ENCODE assay signal across 37 cellular contexts in genomic region chr22:37961062-37961461, GRCh38. TPM values are rescaled to one million over a fixed set of nuclear protein-coding genes. Genes with fewer than 3 reads are reported as not detected.
"Had no signal": no experiment of that assay in that cellular context is flagged by ENCODE, and none has a peak within 500 bp of the region (broad histone marks: within the 10 kb centered on the region; RNA-seq: fewer than 3 reads in every experiment).

No MANE protein-coding gene starts in this region.

- H3K9me3 ChIP-seq: esophagus squamous epithelium, gastroesophageal sphincter had no signal

- H3K27ac Mint-ChIP-seq: activated CD4-positive, alpha-beta memory T cell treated with anti-CD3 and anti-CD28 coated beads for 36 hours; activated CD4-positive, alpha-beta T cell treated with anti-CD3 and anti-CD28 coated beads for 36 hours; activated CD4-positive, alpha-beta T cell treated with anti-CD3 and anti-CD28 coated beads, Interleukin-2, amount 10 ng/mL, durations not matched to agents 24 days and 14 days; activated naive CD8-positive, alpha-beta T cell; activated T-cell treated with anti-CD3 and anti-CD28 coated beads, Interleukin-2, amount 50 U/mL, for 24 hours; activated T-cell treated with anti-CD3 and anti-CD28 coated beads, Interleukin-2, amount 50 U/mL, for 72 hours; T-helper 17 cell; T-helper 2 cell treated with Interferon-gamma antibody and Interleukin-4, amounts not matched to agents 5 μg/mL and 100 μg/mL, for 36 hours had no signal

- H3K27ac ChIP-seq: brain microvascular endothelial cell, epithelial cell of prostate, esophagus squamous epithelium, gastroesophageal sphincter, WERI-Rb-1 had no signal

- H3K27me3 ChIP-seq: brain microvascular endothelial cell, esophagus squamous epithelium, gastroesophageal sphincter had no signal

- H3K9me3 Mint-ChIP-seq: activated CD4-positive, alpha-beta memory T cell treated with anti-CD3 and anti-CD28 coated beads for 36 hours; activated CD4-positive, alpha-beta T cell treated with anti-CD3 and anti-CD28 coated beads, Interleukin-2, amount 10 ng/mL, durations not matched to agents 24 days and 14 days; activated T-cell treated with anti-CD3 and anti-CD28 coated beads, Interleukin-2, amount 50 U/mL, for 24 hours; activated T-cell treated with anti-CD3 and anti-CD28 coated beads, Interleukin-2, amount 50 U/mL, for 72 hours; T-helper 2 cell treated with Interferon-gamma antibody and Interleukin-4, amounts not matched to agents 5 μg/mL and 100 μg/mL, for 36 hours had no signal

- ATAC-seq: activated CD4-positive, alpha-beta T cell treated with anti-CD3 and anti-CD28 coated beads for 36 hours; activated T-cell treated with anti-CD3 and anti-CD28 coated beads, Interleukin-2, amount 50 U/mL, for 72 hours; gastroesophageal sphincter; T-helper 17 cell had no signal

- H3K27me3 Mint-ChIP-seq: activated CD4-positive, alpha-beta memory T cell treated with anti-CD3 and anti-CD28 coated beads for 36 hours; activated CD4-positive, alpha-beta T cell treated with anti-CD3 and anti-CD28 coated beads for 36 hours; activated CD4-positive, alpha-beta T cell treated with anti-CD3 and anti-CD28 coated beads, Interleukin-2, amount 10 ng/mL, durations not matched to agents 24 days and 14 days; activated naive CD8-positive, alpha-beta T cell; activated T-cell treated with anti-CD3 and anti-CD28 coated beads, Interleukin-2, amount 50 U/mL, for 24 hours; T-helper 17 cell had no signal

- H3K4me3 Mint-ChIP-seq: activated CD4-positive, alpha-beta memory T cell treated with anti-CD3 and anti-CD28 coated beads for 36 hours; activated CD4-positive, alpha-beta T cell treated with anti-CD3 and anti-CD28 coated beads for 36 hours; activated CD4-positive, alpha-beta T cell treated with anti-CD3 and anti-CD28 coated beads, Interleukin-2, amount 10 ng/mL, durations not matched to agents 24 days and 14 days; activated naive CD8-positive, alpha-beta T cell; activated T-cell treated with anti-CD3 and anti-CD28 coated beads, Interleukin-2, amount 50 U/mL, for 24 hours; activated T-cell treated with anti-CD3 and anti-CD28 coated beads, Interleukin-2, amount 50 U/mL, for 72 hours; T-helper 17 cell; T-helper 2 cell treated with Interferon-gamma antibody and Interleukin-4, amounts not matched to agents 5 μg/mL and 100 μg/mL, for 36 hours had no signal

- DNase-seq: activated CD4-positive, alpha-beta memory T cell treated with anti-CD3 and anti-CD28 coated beads for 36 hours; activated CD4-positive, alpha-beta T cell treated with anti-CD3 and anti-CD28 coated beads for 36 hours; activated CD4-positive, alpha-beta T cell treated with anti-CD3 and anti-CD28 coated beads, Interleukin-2, amount 10 ng/mL, durations not matched to agents 24 days and 14 days; activated CD4-positive, CD25-positive, alpha-beta regulatory T cell; activated CD4-positive, CD25-positive, alpha-beta regulatory T cell treated with anti-CD3 and anti-CD28 coated beads, Interleukin-2, amount 50 U/mL, for 72 hours; activated CD8-positive, alpha-beta memory T cell treated with anti-CD3 and anti-CD28 coated beads, Interleukin-2, amount 50 U/mL, for 48 hours; activated effector memory CD4-positive, alpha-beta T cell treated with Interleukin-2 at 50 U/mL for 16 hours; activated gamma-delta T cell treated with Interleukin-2 at 50 U/mL for 16 hours; activated naive CD4-positive, alpha-beta T cell treated with anti-CD3 and anti-CD28 coated beads, Interleukin-2, amount 50 U/mL, for 16 hours; activated naive CD4-positive, alpha-beta T cell treated with Interleukin-2 at 50 U/mL for 16 hours; activated T-cell treated with anti-CD3 and anti-CD28 coated beads for 4 hours; activated T-cell treated with anti-CD3 and anti-CD28 coated beads, Interleukin-2, amount 50 U/mL, for 24 hours; activated T-cell treated with anti-CD3 and anti-CD28 coated beads, Interleukin-2, amount 50 U/mL, for 72 hours; amniotic stem cell; anterior cingulate cortex; brain microvascular endothelial cell; cortex of kidney; dermis blood vessel endothelial cell; effector CD4-positive, alpha-beta T cell; esophagus squamous epithelium; foreskin melanocyte; head of caudate nucleus; T-helper 1 cell; T-helper 17 cell; T1000; WERI-Rb-1 had no signal

- H3K4me3 ChIP-seq: esophagus squamous epithelium, gastroesophageal sphincter had no signal

RNA-seq across cellular contexts. Expression of gene C22orf23, which starts 7.7 kb away (rescaled TPM):
- total RNA-seq: astrocyte, bronchial epithelial cell, chondrocyte, dermis blood vessel endothelial cell, fibroblast of villous mesenchyme, T-helper 17 cell had no signal

RNA-seq across cellular contexts. Expression of gene SOX10, which starts 23.3 kb away (rescaled TPM):
- total RNA-seq: activated CD4-positive, alpha-beta memory T cell treated with anti-CD3 and anti-CD28 coated beads for 36 hours; activated CD4-positive, alpha-beta T cell treated with anti-CD3 and anti-CD28 coated beads for 36 hours; activated CD4-positive, alpha-beta T cell treated with anti-CD3 and anti-CD28 coated beads, Interleukin-2, amount 10 ng/mL, durations not matched to agents 24 days and 14 days; activated T-cell treated with anti-CD3 and anti-CD28 coated beads, Interleukin-2, amount 50 U/mL, for 72 hours; bronchial epithelial cell; chondrocyte; dermis blood vessel endothelial cell; endothelial cell of umbilical vein; fibroblast of lung; fibroblast of villous mesenchyme; glomerular endothelial cell; T-helper 17 cell had no signal
- polyA plus RNA-seq: endothelial cell of umbilical vein, fibroblast of lung had no signal
